ENCODE assay signal across 1 cellular context in the genomic region with DNA sequence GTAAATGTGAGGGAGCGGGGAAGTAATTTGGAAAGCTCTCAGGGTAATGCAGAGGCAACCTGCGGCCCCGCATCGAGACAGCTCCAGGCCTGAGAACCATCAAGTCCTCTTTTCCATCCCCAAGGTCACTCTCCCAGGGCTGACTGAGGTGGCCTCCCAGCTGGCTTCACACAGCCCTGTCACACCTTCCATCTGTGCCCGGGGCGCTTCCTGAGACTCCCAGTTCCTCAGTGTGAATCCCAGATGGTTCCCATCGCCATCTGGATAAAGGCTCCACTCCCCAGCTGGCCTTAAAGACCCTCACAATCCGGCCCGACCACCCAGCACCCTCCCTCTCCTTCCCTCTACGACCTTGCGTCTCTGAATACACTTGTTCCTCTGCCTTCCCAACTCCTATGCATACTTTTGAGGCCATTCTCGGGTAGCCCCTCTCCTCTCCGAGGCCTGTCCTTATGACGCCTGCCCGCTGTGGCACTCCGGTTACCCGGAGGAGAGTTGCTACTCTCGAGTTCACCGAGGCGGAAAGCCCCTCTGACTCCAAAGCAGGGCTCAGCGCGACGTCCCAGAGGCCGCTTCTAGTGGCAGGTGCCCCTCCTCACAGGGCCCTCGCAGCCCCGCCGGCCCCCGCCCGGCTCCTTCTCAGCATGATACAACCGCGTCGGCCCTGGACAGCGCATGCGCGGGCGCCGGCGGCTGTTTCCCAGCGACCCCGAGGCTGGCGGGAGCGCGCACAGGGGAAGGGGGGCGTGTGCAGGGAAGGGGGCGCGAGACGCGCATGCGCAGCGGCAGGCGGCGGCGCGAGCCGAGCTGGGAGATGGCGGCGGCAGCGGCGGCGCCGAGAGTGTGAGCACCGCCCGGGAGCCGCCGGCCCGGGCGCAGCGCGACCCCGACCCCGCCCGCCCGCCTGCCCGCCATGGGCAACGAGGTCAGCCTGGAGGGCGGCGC.
TF ChIP-seq lines count a peak whose summit lies in the region.

A gene with protein sequence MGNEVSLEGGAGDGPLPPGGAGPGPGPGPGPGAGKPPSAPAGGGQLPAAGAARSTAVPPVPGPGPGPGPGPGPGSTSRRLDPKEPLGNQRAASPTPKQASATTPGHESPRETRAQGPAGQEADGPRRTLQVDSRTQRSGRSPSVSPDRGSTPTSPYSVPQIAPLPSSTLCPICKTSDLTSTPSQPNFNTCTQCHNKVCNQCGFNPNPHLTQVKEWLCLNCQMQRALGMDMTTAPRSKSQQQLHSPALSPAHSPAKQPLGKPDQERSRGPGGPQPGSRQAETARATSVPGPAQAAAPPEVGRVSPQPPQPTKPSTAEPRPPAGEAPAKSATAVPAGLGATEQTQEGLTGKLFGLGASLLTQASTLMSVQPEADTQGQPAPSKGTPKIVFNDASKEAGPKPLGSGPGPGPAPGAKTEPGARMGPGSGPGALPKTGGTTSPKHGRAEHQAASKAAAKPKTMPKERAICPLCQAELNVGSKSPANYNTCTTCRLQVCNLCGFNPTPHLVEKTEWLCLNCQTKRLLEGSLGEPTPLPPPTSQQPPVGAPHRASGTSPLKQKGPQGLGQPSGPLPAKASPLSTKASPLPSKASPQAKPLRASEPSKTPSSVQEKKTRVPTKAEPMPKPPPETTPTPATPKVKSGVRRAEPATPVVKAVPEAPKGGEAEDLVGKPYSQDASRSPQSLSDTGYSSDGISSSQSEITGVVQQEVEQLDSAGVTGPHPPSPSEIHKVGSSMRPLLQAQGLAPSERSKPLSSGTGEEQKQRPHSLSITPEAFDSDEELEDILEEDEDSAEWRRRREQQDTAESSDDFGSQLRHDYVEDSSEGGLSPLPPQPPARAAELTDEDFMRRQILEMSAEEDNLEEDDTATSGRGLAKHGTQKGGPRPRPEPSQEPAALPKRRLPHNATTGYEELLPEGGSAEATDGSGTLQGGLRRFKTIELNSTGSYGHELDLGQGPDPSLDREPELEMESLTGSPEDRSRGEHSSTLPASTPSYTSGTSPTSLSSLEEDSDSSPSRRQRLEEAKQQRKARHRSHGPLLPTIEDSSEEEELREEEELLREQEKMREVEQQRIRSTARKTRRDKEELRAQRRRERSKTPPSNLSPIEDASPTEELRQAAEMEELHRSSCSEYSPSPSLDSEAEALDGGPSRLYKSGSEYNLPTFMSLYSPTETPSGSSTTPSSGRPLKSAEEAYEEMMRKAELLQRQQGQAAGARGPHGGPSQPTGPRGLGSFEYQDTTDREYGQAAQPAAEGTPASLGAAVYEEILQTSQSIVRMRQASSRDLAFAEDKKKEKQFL (N-terminal part only) (plus strand): TSS at position 788 of the 945 bp plus-strand sequence. CDS start 126 bp downstream, at position 914.

TF ChIP-seq in K562, 482 proteins besides CTCF, POLR2A, EP300 and RAD21 (continued from another document and continues in another):
- TF ChIP-seq, protein P1, sequence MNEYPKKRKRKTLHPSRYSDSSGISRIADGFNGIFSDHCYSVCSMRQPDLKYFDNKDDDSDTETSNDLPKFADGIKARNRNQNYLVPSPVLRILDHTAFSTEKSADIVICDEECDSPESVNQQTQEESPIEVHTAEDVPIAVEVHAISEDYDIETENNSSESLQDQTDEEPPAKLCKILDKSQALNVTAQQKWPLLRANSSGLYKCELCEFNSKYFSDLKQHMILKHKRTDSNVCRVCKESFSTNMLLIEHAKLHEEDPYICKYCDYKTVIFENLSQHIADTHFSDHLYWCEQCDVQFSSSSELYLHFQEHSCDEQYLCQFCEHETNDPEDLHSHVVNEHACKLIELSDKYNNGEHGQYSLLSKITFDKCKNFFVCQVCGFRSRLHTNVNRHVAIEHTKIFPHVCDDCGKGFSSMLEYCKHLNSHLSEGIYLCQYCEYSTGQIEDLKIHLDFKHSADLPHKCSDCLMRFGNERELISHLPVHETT (CRISPR knock-in tag; conservative IDR thresholded peaks at IDR 0.05 in 1 of 2, IDR thresholded peaks at IDR 0.05 in 1 of 2): no peak
- TF ChIP-seq, protein P2, sequence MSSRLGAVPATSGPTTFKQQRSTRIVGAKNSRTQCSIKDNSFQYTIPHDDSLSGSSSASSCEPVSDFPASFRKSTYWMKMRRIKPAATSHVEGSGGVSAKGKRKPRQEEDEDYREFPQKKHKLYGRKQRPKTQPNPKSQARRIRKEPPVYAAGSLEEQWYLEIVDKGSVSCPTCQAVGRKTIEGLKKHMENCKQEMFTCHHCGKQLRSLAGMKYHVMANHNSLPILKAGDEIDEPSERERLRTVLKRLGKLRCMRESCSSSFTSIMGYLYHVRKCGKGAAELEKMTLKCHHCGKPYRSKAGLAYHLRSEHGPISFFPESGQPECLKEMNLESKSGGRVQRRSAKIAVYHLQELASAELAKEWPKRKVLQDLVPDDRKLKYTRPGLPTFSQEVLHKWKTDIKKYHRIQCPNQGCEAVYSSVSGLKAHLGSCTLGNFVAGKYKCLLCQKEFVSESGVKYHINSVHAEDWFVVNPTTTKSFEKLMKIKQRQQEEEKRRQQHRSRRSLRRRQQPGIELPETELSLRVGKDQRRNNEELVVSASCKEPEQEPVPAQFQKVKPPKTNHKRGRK (tag; IDR thresholded peaks at IDR 0.05): no peak
- TF ChIP-seq EWSR1 (IDR thresholded peaks at IDR 0.05; ENCODE audit: borderline replicate concordance, low read depth, partially characterized antibody): no peak
- no peak for TF ChIP-seq MTA1 (IDR thresholded peaks at IDR 0.05; ENCODE audit: borderline replicate concordance)
- TF ChIP-seq SUPT5H (IDR thresholded peaks at IDR 0.05): peak; percentile 54; the same call in 1 of the 2 replicates
- TF ChIP-seq ZNF133 (CRISPR knock-in tag; IDR thresholded peaks at IDR 0.05): no peak
- TF ChIP-seq TBL1XR1 (IDR thresholded peaks at IDR 0.05; ENCODE audit: low read length in 2 of 2): no peak
- TF ChIP-seq SMARCA4 (IDR thresholded peaks at IDR 0.05): no peak
- TF ChIP-seq PHB2 (IDR thresholded peaks at IDR 0.05; ENCODE audit: low read depth): no peak
- no peak for TF ChIP-seq DIDO1 (tag; IDR thresholded peaks at IDR 0.05; ENCODE audit: low read depth)
- TF ChIP-seq, protein P3, sequence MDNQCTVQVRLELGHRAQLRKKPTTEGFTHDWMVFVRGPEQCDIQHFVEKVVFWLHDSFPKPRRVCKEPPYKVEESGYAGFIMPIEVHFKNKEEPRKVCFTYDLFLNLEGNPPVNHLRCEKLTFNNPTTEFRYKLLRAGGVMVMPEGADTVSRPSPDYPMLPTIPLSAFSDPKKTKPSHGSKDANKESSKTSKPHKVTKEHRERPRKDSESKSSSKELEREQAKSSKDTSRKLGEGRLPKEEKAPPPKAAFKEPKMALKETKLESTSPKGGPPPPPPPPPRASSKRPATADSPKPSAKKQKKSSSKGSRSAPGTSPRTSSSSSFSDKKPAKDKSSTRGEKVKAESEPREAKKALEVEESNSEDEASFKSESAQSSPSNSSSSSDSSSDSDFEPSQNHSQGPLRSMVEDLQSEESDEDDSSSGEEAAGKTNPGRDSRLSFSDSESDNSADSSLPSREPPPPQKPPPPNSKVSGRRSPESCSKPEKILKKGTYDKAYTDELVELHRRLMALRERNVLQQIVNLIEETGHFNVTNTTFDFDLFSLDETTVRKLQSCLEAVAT (IDR thresholded peaks at IDR 0.05): no peak
- no peak for TF ChIP-seq MBD2 (IDR thresholded peaks at IDR 0.05; ENCODE audit: borderline replicate concordance, low read depth)
- no peak for TF ChIP-seq FOXA3 (CRISPR knock-in tag; conservative IDR thresholded peaks at IDR 0.05 in 1 of 2, IDR thresholded peaks at IDR 0.05 in 1 of 2)
- TF ChIP-seq SAFB2 (IDR thresholded peaks at IDR 0.05; ENCODE audit: borderline replicate concordance, low read depth, low read length, severe bottlenecking): no peak
- no peak for TF ChIP-seq HNRNPLL (IDR thresholded peaks at IDR 0.05; ENCODE audit: low read depth, low read length, poor library complexity, severe bottlenecking)
- TF ChIP-seq SRF (CRISPR knock-in tag; IDR thresholded peaks at IDR 0.05): no peak
- no peak; the same call in 1 of the 2 replicates for TF ChIP-seq EHMT2 (IDR thresholded peaks at IDR 0.05)
- TF ChIP-seq, protein P4, sequence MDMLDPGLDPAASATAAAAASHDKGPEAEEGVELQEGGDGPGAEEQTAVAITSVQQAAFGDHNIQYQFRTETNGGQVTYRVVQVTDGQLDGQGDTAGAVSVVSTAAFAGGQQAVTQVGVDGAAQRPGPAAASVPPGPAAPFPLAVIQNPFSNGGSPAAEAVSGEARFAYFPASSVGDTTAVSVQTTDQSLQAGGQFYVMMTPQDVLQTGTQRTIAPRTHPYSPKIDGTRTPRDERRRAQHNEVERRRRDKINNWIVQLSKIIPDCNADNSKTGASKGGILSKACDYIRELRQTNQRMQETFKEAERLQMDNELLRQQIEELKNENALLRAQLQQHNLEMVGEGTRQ (CRISPR knock-in tag; IDR thresholded peaks at IDR 0.05): no peak
- TF ChIP-seq SIX5 (IDR thresholded peaks at IDR 0.05; ENCODE audit: borderline replicate concordance in 1 of 2, insufficient read depth in 1 of 2, low read depth in 1 of 2, low read length in 2 of 2): no peak
- TF ChIP-seq, protein P5, sequence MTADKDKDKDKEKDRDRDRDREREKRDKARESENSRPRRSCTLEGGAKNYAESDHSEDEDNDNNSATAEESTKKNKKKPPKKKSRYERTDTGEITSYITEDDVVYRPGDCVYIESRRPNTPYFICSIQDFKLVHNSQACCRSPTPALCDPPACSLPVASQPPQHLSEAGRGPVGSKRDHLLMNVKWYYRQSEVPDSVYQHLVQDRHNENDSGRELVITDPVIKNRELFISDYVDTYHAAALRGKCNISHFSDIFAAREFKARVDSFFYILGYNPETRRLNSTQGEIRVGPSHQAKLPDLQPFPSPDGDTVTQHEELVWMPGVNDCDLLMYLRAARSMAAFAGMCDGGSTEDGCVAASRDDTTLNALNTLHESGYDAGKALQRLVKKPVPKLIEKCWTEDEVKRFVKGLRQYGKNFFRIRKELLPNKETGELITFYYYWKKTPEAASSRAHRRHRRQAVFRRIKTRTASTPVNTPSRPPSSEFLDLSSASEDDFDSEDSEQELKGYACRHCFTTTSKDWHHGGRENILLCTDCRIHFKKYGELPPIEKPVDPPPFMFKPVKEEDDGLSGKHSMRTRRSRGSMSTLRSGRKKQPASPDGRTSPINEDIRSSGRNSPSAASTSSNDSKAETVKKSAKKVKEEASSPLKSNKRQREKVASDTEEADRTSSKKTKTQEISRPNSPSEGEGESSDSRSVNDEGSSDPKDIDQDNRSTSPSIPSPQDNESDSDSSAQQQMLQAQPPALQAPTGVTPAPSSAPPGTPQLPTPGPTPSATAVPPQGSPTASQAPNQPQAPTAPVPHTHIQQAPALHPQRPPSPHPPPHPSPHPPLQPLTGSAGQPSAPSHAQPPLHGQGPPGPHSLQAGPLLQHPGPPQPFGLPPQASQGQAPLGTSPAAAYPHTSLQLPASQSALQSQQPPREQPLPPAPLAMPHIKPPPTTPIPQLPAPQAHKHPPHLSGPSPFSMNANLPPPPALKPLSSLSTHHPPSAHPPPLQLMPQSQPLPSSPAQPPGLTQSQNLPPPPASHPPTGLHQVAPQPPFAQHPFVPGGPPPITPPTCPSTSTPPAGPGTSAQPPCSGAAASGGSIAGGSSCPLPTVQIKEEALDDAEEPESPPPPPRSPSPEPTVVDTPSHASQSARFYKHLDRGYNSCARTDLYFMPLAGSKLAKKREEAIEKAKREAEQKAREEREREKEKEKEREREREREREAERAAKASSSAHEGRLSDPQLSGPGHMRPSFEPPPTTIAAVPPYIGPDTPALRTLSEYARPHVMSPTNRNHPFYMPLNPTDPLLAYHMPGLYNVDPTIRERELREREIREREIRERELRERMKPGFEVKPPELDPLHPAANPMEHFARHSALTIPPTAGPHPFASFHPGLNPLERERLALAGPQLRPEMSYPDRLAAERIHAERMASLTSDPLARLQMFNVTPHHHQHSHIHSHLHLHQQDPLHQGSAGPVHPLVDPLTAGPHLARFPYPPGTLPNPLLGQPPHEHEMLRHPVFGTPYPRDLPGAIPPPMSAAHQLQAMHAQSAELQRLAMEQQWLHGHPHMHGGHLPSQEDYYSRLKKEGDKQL (CRISPR knock-in tag; IDR thresholded peaks at IDR 0.05; ENCODE audit: borderline replicate concordance): no peak
- no peak for TF ChIP-seq HCFC1 (IDR thresholded peaks at IDR 0.05; ENCODE audit: low read depth, low read length)
- no peak for TF ChIP-seq STAT5B (CRISPR knock-in tag; IDR thresholded peaks at IDR 0.05)
- no peak for TF ChIP-seq ATF1 (CRISPR knock-in tag; IDR thresholded peaks at IDR 0.05)
- TF ChIP-seq ATF1 (tag; IDR thresholded peaks at IDR 0.05): peak; percentile 61; the same call in 1 of the 2 replicates
- TF ChIP-seq NFYB (IDR thresholded peaks at IDR 0.05; ENCODE audit: extremely low read depth, insufficient read length): no peak
- no peak for TF ChIP-seq ILK (tag; IDR thresholded peaks at IDR 0.05; ENCODE audit: borderline replicate concordance, low read depth)
- TF ChIP-seq ZKSCAN1 (IDR thresholded peaks at IDR 0.05; ENCODE audit: low read depth, low read length): no peak
- TF ChIP-seq ARID1B (IDR thresholded peaks at IDR 0.05): no peak
- no peak for TF ChIP-seq ZNF444 (CRISPR knock-in tag; IDR thresholded peaks at IDR 0.05)
- TF ChIP-seq MAZ (CRISPR knock-in tag; conservative IDR thresholded peaks at IDR 0.05 in 1 of 2, IDR thresholded peaks at IDR 0.05 in 1 of 2): peak; percentile 52 to 64
- TF ChIP-seq MIER1 (IDR thresholded peaks at IDR 0.05; ENCODE audit: low read depth): 0 out of 2 replicates have a peak, but pooled peaks have one; percentile 59
- TF ChIP-seq, protein P6, sequence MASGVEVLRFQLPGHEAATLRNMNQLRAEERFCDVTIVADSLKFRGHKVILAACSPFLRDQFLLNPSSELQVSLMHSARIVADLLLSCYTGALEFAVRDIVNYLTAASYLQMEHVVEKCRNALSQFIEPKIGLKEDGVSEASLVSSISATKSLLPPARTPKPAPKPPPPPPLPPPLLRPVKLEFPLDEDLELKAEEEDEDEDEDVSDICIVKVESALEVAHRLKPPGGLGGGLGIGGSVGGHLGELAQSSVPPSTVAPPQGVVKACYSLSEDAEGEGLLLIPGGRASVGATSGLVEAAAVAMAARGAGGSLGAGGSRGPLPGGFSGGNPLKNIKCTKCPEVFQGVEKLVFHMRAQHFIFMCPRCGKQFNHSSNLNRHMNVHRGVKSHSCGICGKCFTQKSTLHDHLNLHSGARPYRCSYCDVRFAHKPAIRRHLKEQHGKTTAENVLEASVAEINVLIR (CRISPR knock-in tag; IDR thresholded peaks at IDR 0.05): no peak
- TF ChIP-seq, protein P7, sequence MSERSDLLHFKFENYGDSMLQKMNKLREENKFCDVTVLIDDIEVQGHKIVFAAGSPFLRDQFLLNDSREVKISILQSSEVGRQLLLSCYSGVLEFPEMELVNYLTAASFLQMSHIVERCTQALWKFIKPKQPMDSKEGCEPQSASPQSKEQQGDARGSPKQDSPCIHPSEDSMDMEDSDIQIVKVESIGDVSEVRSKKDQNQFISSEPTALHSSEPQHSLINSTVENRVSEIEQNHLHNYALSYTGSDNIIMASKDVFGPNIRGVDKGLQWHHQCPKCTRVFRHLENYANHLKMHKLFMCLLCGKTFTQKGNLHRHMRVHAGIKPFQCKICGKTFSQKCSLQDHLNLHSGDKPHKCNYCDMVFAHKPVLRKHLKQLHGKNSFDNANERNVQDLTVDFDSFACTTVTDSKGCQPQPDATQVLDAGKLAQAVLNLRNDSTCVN (CRISPR knock-in tag; IDR thresholded peaks at IDR 0.05): no peak
- TF ChIP-seq BCOR (IDR thresholded peaks at IDR 0.05): no peak
- TF ChIP-seq SMC3 (conservative IDR thresholded peaks at IDR 0.05; ENCODE audit: insufficient read depth, low read depth, low read length): no peak
- TF ChIP-seq SMARCB1 (IDR thresholded peaks at IDR 0.05; ENCODE audit: insufficient read length, low read depth): no peak
- TF ChIP-seq GTF2A2 (tag; IDR thresholded peaks at IDR 0.05): no peak
- TF ChIP-seq ZSCAN32 (CRISPR knock-in tag; IDR thresholded peaks at IDR 0.05): no peak
- TF ChIP-seq SRSF9 (IDR thresholded peaks at IDR 0.05; ENCODE audit: borderline replicate concordance, low read depth, low read length): no peak
- no peak for TF ChIP-seq HLTF (IDR thresholded peaks at IDR 0.05)
- TF ChIP-seq ZFX (CRISPR knock-in tag; IDR thresholded peaks at IDR 0.05): peak; percentile 68
- TF ChIP-seq TCF7 (IDR thresholded peaks at IDR 0.05; ENCODE audit: borderline replicate concordance): no peak
- TF ChIP-seq BDP1 (IDR thresholded peaks at IDR 0.05; ENCODE audit: insufficient read depth, insufficient read length): no peak
- TF ChIP-seq EZH2 (IDR thresholded peaks at IDR 0.05; ENCODE audit: borderline replicate concordance, low read depth, low read length): no peak
